Comparison of ENCODE assay signal across 26 cellular contexts in genomic region chr12:44749566-44749965, GRCh38.
"Had no signal": no experiment of that assay in that cellular context is flagged by ENCODE, and none has a peak within 500 bp of the region (broad histone marks: within the 10 kb centered on the region; RNA-seq: fewer than 3 reads in every experiment).

No MANE protein-coding gene starts in this region.

- H3K27ac ChIP-seq: coronary artery, esophagus squamous epithelium, lower lobe of right lung, neural progenitor cell, parathyroid adenoma, right lobe of liver, suprapubic skin, transverse colon, upper lobe of right lung, vagina had no signal

- H3K27me3 ChIP-seq: esophagus squamous epithelium, neural progenitor cell, right lobe of liver, suprapubic skin, transverse colon, upper lobe of right lung, vagina had no signal

- H3K9me3 Mint-ChIP-seq: effector memory CD8-positive, alpha-beta T cell; natural killer cell had no signal

- H3K79me2 ChIP-seq: parathyroid adenoma had no signal

- H3K27ac Mint-ChIP-seq: effector memory CD8-positive, alpha-beta T cell; natural killer cell; neural progenitor cell; progenitor cell of endocrine pancreas; stimulated activated naive CD8-positive, alpha-beta T cell treated with anti-CD3 and anti-CD28 coated beads, Interleukin-15, amount 100 ng/mL, for 72 hours had no signal

- H2AFZ ChIP-seq: neural progenitor cell, parathyroid adenoma had no signal

- H3K4me2 ChIP-seq: neural progenitor cell had no signal

- H3K4me3 Mint-ChIP-seq: effector memory CD8-positive, alpha-beta T cell; natural killer cell; neural progenitor cell; stimulated activated naive CD8-positive, alpha-beta T cell treated with anti-CD3 and anti-CD28 coated beads, Interleukin-15, amount 100 ng/mL, for 72 hours had no signal

- H3K36me3 Mint-ChIP-seq: natural killer cell had no signal

- H3K4me3 ChIP-seq: coronary artery, esophagus squamous epithelium, lower lobe of right lung, neural progenitor cell, right lobe of liver, suprapubic skin, transverse colon, upper lobe of right lung, vagina had no signal

- H3K27me3 Mint-ChIP-seq: effector memory CD8-positive, alpha-beta T cell; progenitor cell of endocrine pancreas; stimulated activated naive CD8-positive, alpha-beta T cell treated with anti-CD3 and anti-CD28 coated beads, Interleukin-15, amount 100 ng/mL, for 72 hours had no signal

- H3K36me3 ChIP-seq: esophagus squamous epithelium, lower lobe of right lung, neural progenitor cell, right lobe of liver, suprapubic skin, transverse colon, upper lobe of right lung, vagina had no signal

- DNase-seq: dermis blood vessel endothelial cell; effector memory CD8-positive, alpha-beta T cell; erythroblast; esophagus squamous epithelium; foreskin melanocyte; head of caudate nucleus; left ventricle myocardium superior; lower lobe of right lung; natural killer cell; right lobe of liver; small intestine; stimulated activated CD4-positive, alpha-beta T cell treated with anti-CD3 and anti-CD28 coated beads, Interleukin-15, amount 100 ng/mL, for 24 hours; stimulated activated CD4-positive, alpha-beta T cell treated with anti-CD3 and anti-CD28 coated beads, Interleukin-2, amount 100 ng/mL, for 48 hours; stimulated activated CD8-positive, alpha-beta memory T cell treated with anti-CD3 and anti-CD28 coated beads, Interleukin-4, amount 100 ng/mL, for 48 hours; stimulated activated naive CD4-positive, alpha-beta T cell; stimulated activated naive CD8-positive, alpha-beta T cell treated with anti-CD3 and anti-CD28 coated beads, Interleukin-15, amount 100 ng/mL, for 72 hours; transverse colon; upper lobe of right lung had no signal

- ATAC-seq: effector memory CD8-positive, alpha-beta T cell; left ventricle myocardium superior; lower lobe of right lung; natural killer cell; right lobe of liver; stimulated activated naive CD8-positive, alpha-beta T cell treated with anti-CD3 and anti-CD28 coated beads, Interleukin-15, amount 100 ng/mL, for 72 hours; upper lobe of right lung had no signal

- H3K9ac ChIP-seq: neural progenitor cell, parathyroid adenoma had no signal

- FAIRE-seq: endometrium, keratinocyte, small intestine had no signal

- H3K9me3 ChIP-seq: esophagus squamous epithelium, lower lobe of right lung, right lobe of liver, suprapubic skin, transverse colon, upper lobe of right lung, vagina had no signal

- H3K4me1 Mint-ChIP-seq: natural killer cell had no signal
